13 cellular contexts compared by ENCODE assay signal in genomic region chr9:136616307-136616635, GRCh38.
DNase-seq lines count a peak whose midpoint lies in the region; TF ChIP-seq lines count a peak whose summit lies in the region.
"Had no signal": no experiment of that assay in that cellular context is flagged by ENCODE, and none has a peak within 500 bp of the region (broad histone marks: within the 10 kb centered on the region; RNA-seq: fewer than 3 reads in every experiment).

No MANE protein-coding gene starts in this region.

- H3K4me1 Mint-ChIP-seq in dendritic cell treated with granulocyte-macrophage colony-stimulating factor and Interleukin-4, amounts not matched to agents 40 ng/mL and 50 ng/mL, for 4 days (ENCODE audit: low read depth) = peaks cover 61% of the 10 kb centered on the region

- POLR2A ChIA-PET in HEK293 (lab: Yijun Ruan, JAX) = no interaction called here

- no peak overlapping the region for H3K4me3 ChIP-seq in BLaER1 treated with 17β-estradiol and CSF1 and Interleukin-3, amounts not matched to agents 10 nM and 100 nM
- H3K4me3 ChIP-seq in HEK293 (ENCODE audit: low read depth, low read length) (no peak overlapping the region), neutrophil (ENCODE audit: low read depth in 1 of 2, low read length in 1 of 2) (no peak overlapping the region)
- H3K4me3 ChIP-seq: HAP-1 had no signal

- no peaks in the 10 kb centered on the region for H3K9me3 Mint-ChIP-seq in dendritic cell treated with granulocyte-macrophage colony-stimulating factor and Interleukin-4, amounts not matched to agents 40 ng/mL and 50 ng/mL, for 4 days
- H3K9me3 Mint-ChIP-seq: CD4-positive, CD25-positive, alpha-beta regulatory T cell had no signal

- TF ChIP-seq CTCF in HEK293 (tag by site-specific recombination; IDR thresholded peaks at IDR 0.05) (no peak), neutrophil (IDR thresholded peaks at IDR 0.05) (no peak)

- no peaks in the 10 kb centered on the region for H3K36me3 ChIP-seq in BLaER1 treated with 17β-estradiol and CSF1 and Interleukin-3, amounts not matched to agents 10 nM and 100 nM
- H3K36me3 ChIP-seq in HEK293 (ENCODE audit: control insufficient read depth in 2 of 2, insufficient read depth in 1 of 2, low read length in 2 of 2) = no peaks in the 10 kb centered on the region
- H3K36me3 ChIP-seq in neutrophil = no peaks in the 10 kb centered on the region
- H3K36me3 ChIP-seq: HAP-1 had no signal

- H3K4me2 ChIP-seq in BLaER1 treated with 17β-estradiol and CSF1 and Interleukin-3, amounts not matched to agents 10 nM and 100 nM = peak overlapping the region; percentile 74 to 99 (median 89)
- H3K4me2 ChIP-seq: KMS-11 had no signal

- no peaks in the 10 kb centered on the region for H3K36me3 Mint-ChIP-seq in dendritic cell treated with granulocyte-macrophage colony-stimulating factor and Interleukin-4, amounts not matched to agents 40 ng/mL and 50 ng/mL, for 4 days (ENCODE audit: low read depth)
- H3K36me3 Mint-ChIP-seq: CD4-positive, CD25-positive, alpha-beta regulatory T cell had no signal

- H4K20me1 ChIP-seq in BLaER1 treated with 17β-estradiol and CSF1 and Interleukin-3, amounts not matched to agents 10 nM and 100 nM = peaks cover 0 to 11% (median 0%) of the 10 kb centered on the region in 11 experiments; a peak in 1 of 22 replicates

- H3K27me3 ChIP-seq in BLaER1 treated with 17β-estradiol and CSF1 and Interleukin-3, amounts not matched to agents 10 nM and 100 nM = peaks cover 0 to 28% (median 10%) of the 10 kb centered on the region in 11 experiments; a peak in 15 of 22 replicates
- no peaks in the 10 kb centered on the region for H3K27me3 ChIP-seq in neutrophil

- H3K9ac ChIP-seq in BLaER1 treated with 17β-estradiol and CSF1 and Interleukin-3, amounts not matched to agents 10 nM and 100 nM = peak overlapping the region in 2 of 11 experiments; percentile 1 to 23; a peak in 1 of 22 replicates
- H3K9ac ChIP-seq: KMS-11 had no signal

- H3K4me3 Mint-ChIP-seq in dendritic cell treated with granulocyte-macrophage colony-stimulating factor and Interleukin-4, amounts not matched to agents 40 ng/mL and 50 ng/mL, for 4 days = no peak overlapping the region
- H3K4me3 Mint-ChIP-seq: CD4-positive, CD25-positive, alpha-beta regulatory T cell had no signal

- H3K9me3 ChIP-seq in BLaER1 treated with 17β-estradiol and CSF1 and Interleukin-3, amounts not matched to agents 10 nM and 100 nM (replicated peaks in 1 of 11) = no peaks in the 10 kb centered on the region
- no peaks in the 10 kb centered on the region for H3K9me3 ChIP-seq in HEK293 (ENCODE audit: control insufficient read depth, insufficient read depth, low read depth, low read length)
- H3K9me3 ChIP-seq in neutrophil = no peaks in the 10 kb centered on the region
- H3K9me3 ChIP-seq: HAP-1 had no signal

- DNase-seq in C1 segment of cervical spinal cord (lab: John Stamatoyannopoulos, UW) (no peak), nucleus accumbens (lab: John Stamatoyannopoulos, UW) (no peak), SKM-1 (lab: John Stamatoyannopoulos, UW; ENCODE audit: unreplicated experiment) (no peak)
- DNase-seq: CD4-positive, CD25-positive, alpha-beta regulatory T cell; NCI-H1048; NCI-H2081 treated with DMSO at 0.1 percent for 48 hours; NCI-H510A treated with DMSO at 0.1 percent for 48 hours had no signal

- H3K27ac Mint-ChIP-seq in dendritic cell treated with granulocyte-macrophage colony-stimulating factor and Interleukin-4, amounts not matched to agents 40 ng/mL and 50 ng/mL, for 4 days = peak overlapping the region; percentile 71
- H3K27ac Mint-ChIP-seq: CD4-positive, CD25-positive, alpha-beta regulatory T cell had no signal

- intact Hi-C loops in dendritic cell treated with granulocyte-macrophage colony-stimulating factor and Interleukin-4, amounts not matched to agents 40 ng/mL and 50 ng/mL, for 4 days (cut with micrococcal nuclease) = loop anchor here (5.0 kb wide), 1 partner anchor 84 kb away; no protein-coding TSS in a partner anchor

- H3K27me3 Mint-ChIP-seq in dendritic cell treated with granulocyte-macrophage colony-stimulating factor and Interleukin-4, amounts not matched to agents 40 ng/mL and 50 ng/mL, for 4 days = peaks cover 37% of the 10 kb centered on the region
- H3K27me3 Mint-ChIP-seq: CD4-positive, CD25-positive, alpha-beta regulatory T cell had no signal

- CTCF ChIA-PET in HEK293 (lab: Yijun Ruan, JAX) = interaction anchor here (1.4 to 2.3 kb wide), 2 partner anchors 128 to 131 kb away, joined by 5 to 6 read pairs; no protein-coding TSS in a partner anchor

- peaks cover 66 to 76% (median 71%) of the 10 kb centered on the region in 10 experiments for H3K4me1 ChIP-seq in BLaER1 treated with 17β-estradiol and CSF1 and Interleukin-3, amounts not matched to agents 10 nM and 100 nM
- H3K4me1 ChIP-seq in HEK293 (ENCODE audit: control insufficient read depth, insufficient read depth, low read length) = no peaks in the 10 kb centered on the region
- peaks cover 66 to 71% of the 10 kb centered on the region in 2 experiments for H3K4me1 ChIP-seq in neutrophil (ENCODE audit: control insufficient read depth in 1 of 2, insufficient read depth in 1 of 2, low read depth in 1 of 2, low read length in 1 of 2)
- H3K4me1 ChIP-seq: HAP-1 had no signal

- H3K27ac ChIP-seq in BLaER1 treated with 17β-estradiol and CSF1 and Interleukin-3, amounts not matched to agents 10 nM and 100 nM = peak overlapping the region in 2 of 11 experiments; percentile 2 to 19; a peak in 1 of 22 replicates
- no peak overlapping the region for H3K27ac ChIP-seq in HEK293 (ENCODE audit: extremely low read depth, low read depth, low read length)
- H3K27ac ChIP-seq in neutrophil = peak overlapping the region; percentile 97
- H3K27ac ChIP-seq: KMS-11 had no signal

TF ChIP-seq in HEK293, 187 proteins besides CTCF, POLR2A, EP300 and RAD21:
- TF ChIP-seq GLIS2 (tag by site-specific recombination; IDR thresholded peaks at IDR 0.05) = peak; percentile 35
- no peak for TF ChIP-seq ZFP41 (tag by site-specific recombination; IDR thresholded peaks at IDR 0.05; ENCODE audit: borderline replicate concordance)
- TF ChIP-seq ZNF391 (tag by site-specific recombination; IDR thresholded peaks at IDR 0.05; ENCODE audit: borderline replicate concordance, low read depth) = no peak
- peak; percentile 25; the same call in 1 of the 2 replicates for TF ChIP-seq ZIC2 (tag by site-specific recombination; IDR thresholded peaks at IDR 0.05)
TF ChIP-seq in HEK293: peak in this region for 2.
